ENCODE assay signal across 1 cellular context in the genomic region with DNA sequence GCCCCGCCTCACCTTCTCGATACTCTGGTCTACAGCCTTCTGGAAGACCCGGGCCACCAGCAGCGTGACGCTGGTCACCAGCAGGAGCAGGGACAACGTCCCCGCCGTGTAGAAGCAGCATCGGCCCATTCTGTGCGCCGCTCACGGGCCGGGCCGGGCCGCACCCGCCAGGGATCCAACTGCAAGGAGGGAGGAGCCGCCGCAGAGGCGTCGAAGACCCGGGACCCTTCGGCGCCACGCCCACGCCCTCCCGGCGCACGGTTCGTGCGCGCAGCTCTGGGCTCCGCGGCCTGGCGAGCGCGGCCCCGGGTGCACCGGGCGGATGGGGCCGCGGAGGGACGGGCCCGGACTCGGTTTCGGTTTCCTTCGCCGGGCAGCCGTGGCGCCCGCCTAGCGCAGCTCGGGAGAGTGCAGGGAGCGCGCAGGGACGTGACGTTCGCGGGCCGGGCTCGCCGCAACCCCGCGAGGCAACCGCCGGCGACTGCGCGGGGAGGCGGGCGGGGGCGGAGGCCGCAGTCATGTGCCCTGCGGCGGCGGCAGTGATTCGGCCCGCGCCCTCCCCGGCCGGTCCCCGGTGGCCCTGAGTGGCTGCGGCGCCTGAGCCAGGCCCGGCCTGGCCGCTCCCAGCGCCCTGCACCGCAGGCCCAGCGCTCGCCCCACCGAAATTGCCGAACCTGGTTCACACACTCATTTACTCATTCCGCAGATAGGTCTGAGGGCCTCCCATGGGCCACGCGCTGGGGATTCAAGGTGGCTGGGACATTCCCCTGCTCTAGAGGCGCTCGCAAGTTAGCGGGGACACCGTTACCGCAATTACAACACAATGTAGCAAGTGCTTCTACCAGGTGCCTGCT.
TF ChIP-seq lines count a peak whose summit lies in the region.

A gene with protein sequence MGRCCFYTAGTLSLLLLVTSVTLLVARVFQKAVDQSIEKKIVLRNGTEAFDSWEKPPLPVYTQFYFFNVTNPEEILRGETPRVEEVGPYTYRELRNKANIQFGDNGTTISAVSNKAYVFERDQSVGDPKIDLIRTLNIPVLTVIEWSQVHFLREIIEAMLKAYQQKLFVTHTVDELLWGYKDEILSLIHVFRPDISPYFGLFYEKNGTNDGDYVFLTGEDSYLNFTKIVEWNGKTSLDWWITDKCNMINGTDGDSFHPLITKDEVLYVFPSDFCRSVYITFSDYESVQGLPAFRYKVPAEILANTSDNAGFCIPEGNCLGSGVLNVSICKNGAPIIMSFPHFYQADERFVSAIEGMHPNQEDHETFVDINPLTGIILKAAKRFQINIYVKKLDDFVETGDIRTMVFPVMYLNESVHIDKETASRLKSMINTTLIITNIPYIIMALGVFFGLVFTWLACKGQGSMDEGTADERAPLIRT (minus strand): TSS at position 410 of the 854 bp plus-strand sequence. CDS start 281 bp downstream, at position 129.

TF ChIP-seq in HepG2, 621 proteins besides CTCF, POLR2A, EP300 and RAD21 (continued from another document and continues in another):
- TF ChIP-seq, protein P1, sequence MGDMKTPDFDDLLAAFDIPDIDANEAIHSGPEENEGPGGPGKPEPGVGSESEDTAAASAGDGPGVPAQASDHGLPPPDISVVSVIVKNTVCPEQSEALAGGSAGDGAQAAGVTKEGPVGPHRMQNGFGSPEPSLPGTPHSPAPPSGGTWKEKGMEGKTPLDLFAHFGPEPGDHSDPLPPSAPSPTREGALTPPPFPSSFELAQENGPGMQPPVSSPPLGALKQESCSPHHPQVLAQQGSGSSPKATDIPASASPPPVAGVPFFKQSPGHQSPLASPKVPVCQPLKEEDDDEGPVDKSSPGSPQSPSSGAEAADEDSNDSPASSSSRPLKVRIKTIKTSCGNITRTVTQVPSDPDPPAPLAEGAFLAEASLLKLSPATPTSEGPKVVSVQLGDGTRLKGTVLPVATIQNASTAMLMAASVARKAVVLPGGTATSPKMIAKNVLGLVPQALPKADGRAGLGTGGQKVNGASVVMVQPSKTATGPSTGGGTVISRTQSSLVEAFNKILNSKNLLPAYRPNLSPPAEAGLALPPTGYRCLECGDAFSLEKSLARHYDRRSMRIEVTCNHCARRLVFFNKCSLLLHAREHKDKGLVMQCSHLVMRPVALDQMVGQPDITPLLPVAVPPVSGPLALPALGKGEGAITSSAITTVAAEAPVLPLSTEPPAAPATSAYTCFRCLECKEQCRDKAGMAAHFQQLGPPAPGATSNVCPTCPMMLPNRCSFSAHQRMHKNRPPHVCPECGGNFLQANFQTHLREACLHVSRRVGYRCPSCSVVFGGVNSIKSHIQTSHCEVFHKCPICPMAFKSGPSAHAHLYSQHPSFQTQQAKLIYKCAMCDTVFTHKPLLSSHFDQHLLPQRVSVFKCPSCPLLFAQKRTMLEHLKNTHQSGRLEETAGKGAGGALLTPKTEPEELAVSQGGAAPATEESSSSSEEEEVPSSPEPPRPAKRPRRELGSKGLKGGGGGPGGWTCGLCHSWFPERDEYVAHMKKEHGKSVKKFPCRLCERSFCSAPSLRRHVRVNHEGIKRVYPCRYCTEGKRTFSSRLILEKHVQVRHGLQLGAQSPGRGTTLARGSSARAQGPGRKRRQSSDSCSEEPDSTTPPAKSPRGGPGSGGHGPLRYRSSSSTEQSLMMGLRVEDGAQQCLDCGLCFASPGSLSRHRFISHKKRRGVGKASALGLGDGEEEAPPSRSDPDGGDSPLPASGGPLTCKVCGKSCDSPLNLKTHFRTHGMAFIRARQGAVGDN (CRISPR knock-in tag; IDR thresholded peaks at IDR 0.05): peak; percentile 93
- peak; percentile 90 for TF ChIP-seq ZMYM4 (CRISPR knock-in tag; IDR thresholded peaks at IDR 0.05)
- peak; percentile 9 for TF ChIP-seq BHLHE40 (IDR thresholded peaks at IDR 0.05; ENCODE audit: low read length)
- TF ChIP-seq ZNF615 (CRISPR knock-in tag; IDR thresholded peaks at IDR 0.05; ENCODE audit: borderline replicate concordance): no peak
- TF ChIP-seq ZNF343 (CRISPR knock-in tag; IDR thresholded peaks at IDR 0.05): peak; percentile 89
- TF ChIP-seq SRSF1 (optimal IDR thresholded peaks at IDR 0.05; ENCODE audit: low read depth, low read length): no peak
- no peak for TF ChIP-seq LCORL (IDR thresholded peaks at IDR 0.05)
- peak; percentile 37; the same call in 1 of the 2 replicates for TF ChIP-seq LCORL (CRISPR knock-in tag; IDR thresholded peaks at IDR 0.05)
- TF ChIP-seq, protein P2, sequence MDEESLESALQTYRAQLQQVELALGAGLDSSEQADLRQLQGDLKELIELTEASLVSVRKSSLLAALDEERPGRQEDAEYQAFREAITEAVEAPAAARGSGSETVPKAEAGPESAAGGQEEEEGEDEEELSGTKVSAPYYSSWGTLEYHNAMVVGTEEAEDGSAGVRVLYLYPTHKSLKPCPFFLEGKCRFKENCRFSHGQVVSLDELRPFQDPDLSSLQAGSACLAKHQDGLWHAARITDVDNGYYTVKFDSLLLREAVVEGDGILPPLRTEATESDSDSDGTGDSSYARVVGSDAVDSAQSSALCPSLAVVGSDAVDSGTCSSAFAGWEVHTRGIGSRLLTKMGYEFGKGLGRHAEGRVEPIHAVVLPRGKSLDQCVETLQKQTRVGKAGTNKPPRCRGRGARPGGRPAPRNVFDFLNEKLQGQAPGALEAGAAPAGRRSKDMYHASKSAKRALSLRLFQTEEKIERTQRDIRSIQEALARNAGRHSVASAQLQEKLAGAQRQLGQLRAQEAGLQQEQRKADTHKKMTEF (CRISPR knock-in tag; IDR thresholded peaks at IDR 0.05): 0 out of 2 replicates have a peak, but pooled peaks have one; percentile 17
- peak; percentile 76; the same call in 1 of the 2 replicates for TF ChIP-seq IRF2 (CRISPR knock-in tag; IDR thresholded peaks at IDR 0.05)
- TF ChIP-seq ZNF558 (CRISPR knock-in tag; IDR thresholded peaks at IDR 0.05; ENCODE audit: borderline replicate concordance): peak; percentile 46; the same call in 1 of the 2 replicates
- no peak for TF ChIP-seq ZNF441 (CRISPR knock-in tag; IDR thresholded peaks at IDR 0.05; ENCODE audit: borderline replicate concordance)
- TF ChIP-seq RNF2 (conservative IDR thresholded peaks at IDR 0.05; ENCODE audit: low read depth): no peak; the same call in 1 of the 2 replicates
- TF ChIP-seq PPARG (CRISPR knock-in tag; conservative IDR thresholded peaks at IDR 0.05): 0 out of 2 replicates have a peak, but pooled peaks have one; percentile 12
- no peak; the same call in 1 of the 2 replicates for TF ChIP-seq KLF12 (CRISPR knock-in tag; IDR thresholded peaks at IDR 0.05; ENCODE audit: borderline replicate concordance)
- TF ChIP-seq ZNF792 (CRISPR knock-in tag; IDR thresholded peaks at IDR 0.05): no peak; the same call in 1 of the 2 replicates
- TF ChIP-seq, protein P3, sequence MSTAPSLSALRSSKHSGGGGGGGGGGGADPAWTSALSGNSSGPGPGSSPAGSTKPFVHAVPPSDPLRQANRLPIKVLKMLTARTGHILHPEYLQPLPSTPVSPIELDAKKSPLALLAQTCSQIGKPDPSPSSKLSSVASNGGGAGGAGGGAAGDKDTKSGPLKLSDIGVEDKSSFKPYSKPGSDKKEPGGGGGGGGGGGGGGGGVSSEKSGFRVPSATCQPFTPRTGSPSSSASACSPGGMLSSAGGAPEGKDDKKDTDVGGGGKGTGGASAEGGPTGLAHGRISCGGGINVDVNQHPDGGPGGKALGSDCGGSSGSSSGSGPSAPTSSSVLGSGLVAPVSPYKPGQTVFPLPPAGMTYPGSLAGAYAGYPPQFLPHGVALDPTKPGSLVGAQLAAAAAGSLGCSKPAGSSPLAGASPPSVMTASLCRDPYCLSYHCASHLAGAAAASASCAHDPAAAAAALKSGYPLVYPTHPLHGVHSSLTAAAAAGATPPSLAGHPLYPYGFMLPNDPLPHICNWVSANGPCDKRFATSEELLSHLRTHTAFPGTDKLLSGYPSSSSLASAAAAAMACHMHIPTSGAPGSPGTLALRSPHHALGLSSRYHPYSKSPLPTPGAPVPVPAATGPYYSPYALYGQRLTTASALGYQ (CRISPR knock-in tag; IDR thresholded peaks at IDR 0.05): no peak
- TF ChIP-seq ZSCAN25 (CRISPR knock-in tag; IDR thresholded peaks at IDR 0.05): peak; percentile 79; the same call in 1 of the 2 replicates
- TF ChIP-seq ZNF556 (CRISPR knock-in tag; IDR thresholded peaks at IDR 0.05; ENCODE audit: borderline replicate concordance): 0 out of 2 replicates have a peak, but pooled peaks have one; percentile 44
- TF ChIP-seq, protein P4, sequence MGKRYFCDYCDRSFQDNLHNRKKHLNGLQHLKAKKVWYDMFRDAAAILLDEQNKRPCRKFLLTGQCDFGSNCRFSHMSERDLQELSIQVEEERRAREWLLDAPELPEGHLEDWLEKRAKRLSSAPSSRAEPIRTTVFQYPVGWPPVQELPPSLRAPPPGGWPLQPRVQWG (CRISPR knock-in tag; IDR thresholded peaks at IDR 0.05; ENCODE audit: borderline replicate concordance, low read depth): no peak
- no peak for TF ChIP-seq HMGA1 (CRISPR knock-in tag; conservative IDR thresholded peaks at IDR 0.05)
- TF ChIP-seq ZSCAN21 (CRISPR knock-in tag; IDR thresholded peaks at IDR 0.05; ENCODE audit: borderline replicate concordance): peak; percentile 75; the same call in 1 of the 2 replicates
- TF ChIP-seq, protein P5, sequence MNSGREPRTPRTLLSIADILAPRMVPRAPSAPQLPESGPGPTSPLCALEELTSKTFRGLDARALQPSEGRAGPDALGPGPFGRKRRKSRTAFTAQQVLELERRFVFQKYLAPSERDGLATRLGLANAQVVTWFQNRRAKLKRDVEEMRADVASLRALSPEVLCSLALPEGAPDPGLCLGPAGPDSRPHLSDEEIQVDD (CRISPR knock-in tag; IDR thresholded peaks at IDR 0.05; ENCODE audit: borderline replicate concordance): peak; percentile 32; the same call in 1 of the 2 replicates
- TF ChIP-seq HOXA5 (CRISPR knock-in tag; IDR thresholded peaks at IDR 0.05): no peak
- TF ChIP-seq, protein P6, sequence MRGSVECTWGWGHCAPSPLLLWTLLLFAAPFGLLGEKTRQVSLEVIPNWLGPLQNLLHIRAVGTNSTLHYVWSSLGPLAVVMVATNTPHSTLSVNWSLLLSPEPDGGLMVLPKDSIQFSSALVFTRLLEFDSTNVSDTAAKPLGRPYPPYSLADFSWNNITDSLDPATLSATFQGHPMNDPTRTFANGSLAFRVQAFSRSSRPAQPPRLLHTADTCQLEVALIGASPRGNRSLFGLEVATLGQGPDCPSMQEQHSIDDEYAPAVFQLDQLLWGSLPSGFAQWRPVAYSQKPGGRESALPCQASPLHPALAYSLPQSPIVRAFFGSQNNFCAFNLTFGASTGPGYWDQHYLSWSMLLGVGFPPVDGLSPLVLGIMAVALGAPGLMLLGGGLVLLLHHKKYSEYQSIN (CRISPR knock-in tag; IDR thresholded peaks at IDR 0.05; ENCODE audit: borderline replicate concordance): no peak
- TF ChIP-seq PITX1 (CRISPR knock-in tag; IDR thresholded peaks at IDR 0.05): no peak
- TF ChIP-seq, protein P7, sequence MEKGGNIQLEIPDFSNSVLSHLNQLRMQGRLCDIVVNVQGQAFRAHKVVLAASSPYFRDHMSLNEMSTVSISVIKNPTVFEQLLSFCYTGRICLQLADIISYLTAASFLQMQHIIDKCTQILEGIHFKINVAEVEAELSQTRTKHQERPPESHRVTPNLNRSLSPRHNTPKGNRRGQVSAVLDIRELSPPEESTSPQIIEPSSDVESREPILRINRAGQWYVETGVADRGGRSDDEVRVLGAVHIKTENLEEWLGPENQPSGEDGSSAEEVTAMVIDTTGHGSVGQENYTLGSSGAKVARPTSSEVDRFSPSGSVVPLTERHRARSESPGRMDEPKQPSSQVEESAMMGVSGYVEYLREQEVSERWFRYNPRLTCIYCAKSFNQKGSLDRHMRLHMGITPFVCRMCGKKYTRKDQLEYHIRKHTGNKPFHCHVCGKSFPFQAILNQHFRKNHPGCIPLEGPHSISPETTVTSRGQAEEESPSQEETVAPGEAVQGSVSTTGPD (CRISPR knock-in tag; IDR thresholded peaks at IDR 0.05): no peak
- TF ChIP-seq JUN (CRISPR knock-in tag; IDR thresholded peaks at IDR 0.05): no peak
- TF ChIP-seq, protein P8, sequence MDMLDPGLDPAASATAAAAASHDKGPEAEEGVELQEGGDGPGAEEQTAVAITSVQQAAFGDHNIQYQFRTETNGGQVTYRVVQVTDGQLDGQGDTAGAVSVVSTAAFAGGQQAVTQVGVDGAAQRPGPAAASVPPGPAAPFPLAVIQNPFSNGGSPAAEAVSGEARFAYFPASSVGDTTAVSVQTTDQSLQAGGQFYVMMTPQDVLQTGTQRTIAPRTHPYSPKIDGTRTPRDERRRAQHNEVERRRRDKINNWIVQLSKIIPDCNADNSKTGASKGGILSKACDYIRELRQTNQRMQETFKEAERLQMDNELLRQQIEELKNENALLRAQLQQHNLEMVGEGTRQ (IDR thresholded peaks at IDR 0.05; ENCODE audit: low read depth, low read length): peak; percentile 62
- TF ChIP-seq, protein P8 (CRISPR knock-in tag; IDR thresholded peaks at IDR 0.05; ENCODE audit: borderline replicate concordance): no peak
- no peak for TF ChIP-seq NFE2L2 (IDR thresholded peaks at IDR 0.05; ENCODE audit: low read length)
- TF ChIP-seq ZNF552 (CRISPR knock-in tag; IDR thresholded peaks at IDR 0.05; ENCODE audit: borderline replicate concordance): no peak
- TF ChIP-seq ZNF737 (CRISPR knock-in tag; IDR thresholded peaks at IDR 0.05; ENCODE audit: borderline replicate concordance): no peak
- TF ChIP-seq NCOA2 (CRISPR knock-in tag; IDR thresholded peaks at IDR 0.05): no peak; the same call in 1 of the 2 replicates
- TF ChIP-seq GFI1 (CRISPR knock-in tag; IDR thresholded peaks at IDR 0.05; ENCODE audit: borderline replicate concordance): peak; percentile 45; the same call in 1 of the 2 replicates
- peak; percentile 9; the same call in 1 of the 2 replicates for TF ChIP-seq FOXC1 (CRISPR knock-in tag; IDR thresholded peaks at IDR 0.05; ENCODE audit: borderline replicate concordance)
- TF ChIP-seq, protein P9, sequence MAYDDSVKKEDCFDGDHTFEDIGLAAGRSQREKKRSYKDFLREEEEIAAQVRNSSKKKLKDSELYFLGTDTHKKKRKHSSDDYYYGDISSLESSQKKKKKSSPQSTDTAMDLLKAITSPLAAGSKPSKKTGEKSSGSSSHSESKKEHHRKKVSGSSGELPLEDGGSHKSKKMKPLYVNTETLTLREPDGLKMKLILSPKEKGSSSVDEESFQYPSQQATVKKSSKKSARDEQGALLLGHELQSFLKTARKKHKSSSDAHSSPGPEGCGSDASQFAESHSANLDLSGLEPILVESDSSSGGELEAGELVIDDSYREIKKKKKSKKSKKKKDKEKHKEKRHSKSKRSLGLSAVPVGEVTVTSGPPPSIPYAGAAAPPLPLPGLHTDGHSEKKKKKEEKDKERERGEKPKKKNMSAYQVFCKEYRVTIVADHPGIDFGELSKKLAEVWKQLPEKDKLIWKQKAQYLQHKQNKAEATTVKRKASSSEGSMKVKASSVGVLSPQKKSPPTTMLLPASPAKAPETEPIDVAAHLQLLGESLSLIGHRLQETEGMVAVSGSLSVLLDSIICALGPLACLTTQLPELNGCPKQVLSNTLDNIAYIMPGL (CRISPR knock-in tag; IDR thresholded peaks at IDR 0.05; ENCODE audit: borderline replicate concordance in 1 of 2, low read depth in 1 of 2): peak; percentile 32 to 80; a peak in 3 of 4 replicates
- no peak for TF ChIP-seq FOXJ3 (CRISPR knock-in tag; IDR thresholded peaks at IDR 0.05; ENCODE audit: borderline replicate concordance)
- TF ChIP-seq BRD4 (CRISPR knock-in tag; IDR thresholded peaks at IDR 0.05): no peak
- TF ChIP-seq ZNF12 (CRISPR knock-in tag; IDR thresholded peaks at IDR 0.05): no peak
- TF ChIP-seq ZKSCAN8 (CRISPR knock-in tag; IDR thresholded peaks at IDR 0.05; ENCODE audit: borderline replicate concordance): 0 out of 2 replicates have a peak, but pooled peaks have one; percentile 44
- TF ChIP-seq MAF1 (CRISPR knock-in tag; IDR thresholded peaks at IDR 0.05; ENCODE audit: borderline replicate concordance): no peak
- TF ChIP-seq KMT2B (CRISPR knock-in tag; IDR thresholded peaks at IDR 0.05): peak; percentile 71
